In the genomic region with DNA sequence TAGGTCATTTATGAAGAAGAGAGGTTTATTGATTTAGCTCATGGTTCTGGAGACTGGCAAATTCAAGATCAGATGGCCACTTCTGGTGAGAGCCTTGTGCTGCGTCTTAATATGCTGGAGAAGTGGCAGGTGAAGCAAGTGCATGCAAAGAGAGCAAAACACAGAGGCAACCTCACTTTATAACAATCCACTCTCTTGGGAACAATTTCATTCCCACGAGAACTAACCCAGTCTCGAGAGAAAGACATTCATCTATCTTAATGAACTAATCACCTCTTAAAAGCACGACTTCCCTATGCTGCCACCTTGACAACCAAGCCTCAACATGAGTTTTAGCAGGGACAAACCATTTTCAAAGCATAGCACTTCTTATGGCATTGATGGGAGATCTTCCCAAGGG, we compare ENCODE assay signal across 1 cellular context.
TF ChIP-seq lines count a peak whose summit lies in the region.

No MANE protein-coding gene starts in this region.

TF ChIP-seq in IMR-90, 13 proteins besides CTCF, POLR2A, EP300 and RAD21:
- TF ChIP-seq BHLHE40 (IDR thresholded peaks at IDR 0.05; ENCODE audit: low read depth, low read length): no peak
- TF ChIP-seq MXI1 (IDR thresholded peaks at IDR 0.05; ENCODE audit: borderline replicate concordance, low read depth, low read length): no peak
- no peak for TF ChIP-seq MAFK (IDR thresholded peaks at IDR 0.05; ENCODE audit: low read depth, low read length)
- TF ChIP-seq CHD1 (IDR thresholded peaks at IDR 0.05; ENCODE audit: low read depth, low read length): no peak
- no peak for TF ChIP-seq RFX5 (IDR thresholded peaks at IDR 0.05; ENCODE audit: low read depth, low read length)
- TF ChIP-seq, protein P1, sequence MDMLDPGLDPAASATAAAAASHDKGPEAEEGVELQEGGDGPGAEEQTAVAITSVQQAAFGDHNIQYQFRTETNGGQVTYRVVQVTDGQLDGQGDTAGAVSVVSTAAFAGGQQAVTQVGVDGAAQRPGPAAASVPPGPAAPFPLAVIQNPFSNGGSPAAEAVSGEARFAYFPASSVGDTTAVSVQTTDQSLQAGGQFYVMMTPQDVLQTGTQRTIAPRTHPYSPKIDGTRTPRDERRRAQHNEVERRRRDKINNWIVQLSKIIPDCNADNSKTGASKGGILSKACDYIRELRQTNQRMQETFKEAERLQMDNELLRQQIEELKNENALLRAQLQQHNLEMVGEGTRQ (IDR thresholded peaks at IDR 0.05; ENCODE audit: low read depth, low read length): no peak
- no peak for TF ChIP-seq NFE2L2 (IDR thresholded peaks at IDR 0.05; ENCODE audit: low read depth, low read length)
- no peak for TF ChIP-seq RCOR1 (IDR thresholded peaks at IDR 0.05; ENCODE audit: insufficient replicate concordance, low read length)
